In the genomic region with DNA sequence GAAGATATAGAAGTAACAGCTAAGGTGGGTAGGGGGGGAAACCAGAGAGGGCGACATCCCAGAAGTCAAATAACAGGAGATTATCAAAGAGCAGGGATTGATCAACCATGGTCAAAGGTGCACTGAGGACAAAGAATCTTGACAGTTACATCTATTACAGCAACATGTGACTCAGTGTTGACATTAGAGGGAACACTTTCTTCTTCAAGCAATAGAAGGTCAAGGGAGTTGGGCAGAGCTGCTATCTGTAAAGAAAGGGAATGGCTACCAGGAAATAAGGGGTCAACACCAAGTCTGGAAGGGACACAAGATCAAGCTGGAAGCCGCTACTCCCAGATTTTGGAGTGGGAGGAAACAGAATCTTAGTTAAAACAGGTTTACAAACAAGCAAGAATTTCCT, we compare ENCODE assay signal across 20 cellular contexts.
"Had no signal": no experiment of that assay in that cellular context is flagged by ENCODE, and none has a peak within 500 bp of the region (broad histone marks: within the 10 kb centered on the region; RNA-seq: fewer than 3 reads in every experiment).

No MANE protein-coding gene starts in this region.

- H3K9me3 ChIP-seq: gastrocnemius medialis, lower lobe of right lung, ovary, right lobe of liver, thoracic aorta, tibial nerve, upper lobe of left lung, uterus had no signal

- ATAC-seq: effector memory CD8-positive, alpha-beta T cell; gastrocnemius medialis; left cardiac atrium; left ventricle myocardium superior; lower lobe of right lung; natural killer cell; stimulated activated naive B cell treated with anti-CD40 and anti-IgM and Interleukin-4, amounts not matched to agents 10 μg/mL and 1 μg/mL and 100 μg/mL, for 72 hours had no signal

- DNase-seq: cortex of kidney; effector memory CD8-positive, alpha-beta T cell; foreskin fibroblast; gastrocnemius medialis; head of caudate nucleus; left cardiac atrium; left ventricle myocardium superior; lower lobe of right lung; natural killer cell; occipital lobe; ovary; right lobe of liver; small intestine; stimulated activated CD4-positive, alpha-beta T cell treated with anti-CD3 and anti-CD28 coated beads, Interleukin-15, amount 100 ng/mL, for 24 hours; stimulated activated CD4-positive, alpha-beta T cell treated with anti-CD3 and anti-CD28 coated beads, Interleukin-2, amount 100 ng/mL, for 48 hours; stimulated activated naive B cell treated with anti-CD40 and anti-IgM and Interleukin-4, amounts not matched to agents 10 μg/mL and 1 μg/mL and 100 μg/mL, for 72 hours; upper lobe of left lung; uterus had no signal

- H3K4me3 ChIP-seq: gastrocnemius medialis, lower lobe of right lung, ovary, right lobe of liver, tibial nerve, upper lobe of left lung, uterus had no signal

- H3K27me3 ChIP-seq: gastrocnemius medialis, ovary, right lobe of liver, tibial nerve, upper lobe of left lung, uterus had no signal

- H3K27ac ChIP-seq: gastrocnemius medialis, lower lobe of right lung, ovary, right lobe of liver, thoracic aorta, tibial nerve, upper lobe of left lung, uterus had no signal

- H3K36me3 ChIP-seq: gastrocnemius medialis, lower lobe of right lung, ovary, right lobe of liver, thoracic aorta, tibial nerve, upper lobe of left lung, uterus had no signal

- H3K4me1 ChIP-seq: gastrocnemius medialis, lower lobe of right lung, right lobe of liver, tibial nerve, upper lobe of left lung, uterus had no signal
